23 cellular contexts compared by ENCODE assay signal in the genomic region with DNA sequence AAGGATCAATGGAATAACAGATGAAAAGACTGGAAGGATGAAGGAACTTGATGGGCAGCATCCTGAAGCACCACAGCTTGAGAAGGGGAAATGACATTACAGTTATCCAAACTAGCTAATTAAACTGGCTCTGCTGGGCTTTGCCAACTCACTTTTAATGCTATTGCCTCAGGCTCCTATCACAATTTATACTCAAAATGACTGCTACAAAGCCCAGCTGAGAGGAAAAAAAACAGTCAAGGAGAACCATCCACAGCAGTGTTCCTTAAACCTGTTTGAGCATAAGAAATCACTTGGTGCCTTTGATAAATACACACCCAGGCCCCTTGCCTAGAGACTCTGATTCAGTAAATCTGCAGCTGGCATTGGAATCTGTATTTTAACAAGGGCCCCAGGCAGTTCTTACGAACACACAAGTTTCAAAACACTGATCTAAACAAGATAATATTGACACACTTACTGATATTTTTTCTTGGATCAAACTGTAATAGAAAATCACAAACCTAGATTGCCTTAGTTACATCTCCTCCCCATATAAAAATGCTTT.
DNase-seq lines count a peak whose midpoint lies in the region; ATAC-seq, FAIRE-seq and TF ChIP-seq lines count a peak whose summit lies in the region.
"Had no signal": no experiment of that assay in that cellular context is flagged by ENCODE, and none has a peak within 500 bp of the region (broad histone marks: within the 10 kb centered on the region; RNA-seq: fewer than 3 reads in every experiment).

No MANE protein-coding gene starts in this region.

- H3K79me2 ChIP-seq in SK-N-SH (ENCODE audit: insufficient read depth) = peaks cover 36% of the 10 kb centered on the region; the same call in 1 of the 2 replicates

- CTCF ChIA-PET in A549 (lab: Yijun Ruan, JAX) (interaction anchor here (0.6 to 1.5 kb wide), 3 partner anchors 57 to 750 kb away, joined by 3 to 4 read pairs (median 3); no protein-coding TSS in a partner anchor), SK-N-SH (lab: Yijun Ruan, JAX) (interaction anchor here (0.9 to 1.1 kb wide), 3 partner anchors 14 to 16 kb away, joined by 3 read pairs; no protein-coding TSS in a partner anchor)

- ATAC-seq in A549 (no peak), HG02798 (IDR thresholded peaks at IDR 0.05; ENCODE audit: poor library complexity, unreplicated experiment) (no peak)
- no peak for ATAC-seq in naive thymus-derived CD8-positive, alpha-beta T cell
- ATAC-seq: CD8-positive, alpha-beta T cell; left colon; natural killer cell treated with Interleukin-12 subunit alpha and Interleukin-12 subunit beta and Interleukin-15 and Interleukin-18, amount 100 ng/mL, for 72 hours had no signal

- no peak for TF ChIP-seq CTCF in A549 (IDR thresholded peaks at IDR 0.05)
- no peak for TF ChIP-seq CTCF in GM12865 (IDR thresholded peaks at IDR 0.05; ENCODE audit: insufficient read depth, low read depth, low read length, missing control alignments)
- no peak for TF ChIP-seq CTCF in SK-N-SH (IDR thresholded peaks at IDR 0.05)
- TF ChIP-seq CTCF in coronary artery (IDR thresholded peaks at IDR 0.05) = no peak

- H3K27ac ChIP-seq in A549 (peak overlapping the region; percentile 17 to 54; a peak in 2 of 6 replicates), SK-N-SH (ENCODE audit: low read depth in 2 of 2, low read length in 1 of 2) (peak overlapping the region in 1 of 2 experiments; percentile 55; a peak in 2 of 4 replicates), coronary artery (peak overlapping the region; percentile 21 to 37)
- H3K27ac ChIP-seq: RWPE1 had no signal

- no peak overlapping the region for H3K4me3 Mint-ChIP-seq in naive thymus-derived CD8-positive, alpha-beta T cell
- H3K4me3 Mint-ChIP-seq: activated naive CD4-positive, alpha-beta T cell treated with anti-CD3 and anti-CD28 coated beads for 36 hours; CD8-positive, alpha-beta T cell; H9; natural killer cell treated with Interleukin-12 subunit alpha and Interleukin-12 subunit beta and Interleukin-15 and Interleukin-18, amount 100 ng/mL, for 72 hours had no signal

- no peak overlapping the region for H2AFZ ChIP-seq in SK-N-SH (ENCODE audit: low read depth)

- H3K4me3 ChIP-seq in A549 (no peak overlapping the region), GM12865 (ENCODE audit: low read depth, low read length) (peak overlapping the region; percentile 42), SK-N-SH (ENCODE audit: low read depth in 2 of 2, low read length in 1 of 2) (no peak overlapping the region), coronary artery (no peak overlapping the region)
- H3K4me3 ChIP-seq: esophagus muscularis mucosa, gastroesophageal sphincter, sigmoid colon had no signal

- no peaks in the 10 kb centered on the region for H3K27me3 ChIP-seq in SK-N-SH (ENCODE audit: insufficient read depth)
- H3K27me3 ChIP-seq: esophagus muscularis mucosa, gastroesophageal sphincter, sigmoid colon had no signal

- H3K27me3 Mint-ChIP-seq in naive thymus-derived CD8-positive, alpha-beta T cell = peaks cover 0 to 2% (median 0%) of the 10 kb centered on the region in 5 donors

- H3F3A ChIP-seq in SK-N-SH (replicated peaks; ENCODE audit: insufficient read depth) = peaks cover 17% of the 10 kb centered on the region

- H4K20me1 ChIP-seq in SK-N-SH (ENCODE audit: insufficient read depth) = peaks cover 26% of the 10 kb centered on the region; the same call in 1 of the 2 replicates

- H3K9me2 ChIP-seq in SK-N-SH = no peaks in the 10 kb centered on the region

- no peak overlapping the region for H3K27ac Mint-ChIP-seq in naive thymus-derived CD8-positive, alpha-beta T cell
- H3K27ac Mint-ChIP-seq: activated naive CD4-positive, alpha-beta T cell treated with anti-CD3 and anti-CD28 coated beads for 36 hours; CD8-positive, alpha-beta T cell; natural killer cell treated with Interleukin-12 subunit alpha and Interleukin-12 subunit beta and Interleukin-15 and Interleukin-18, amount 100 ng/mL, for 72 hours had no signal

- H3K4me2 ChIP-seq in A549 (peak overlapping the region; percentile 73), SK-N-SH (0 out of 2 replicates have a peak overlapping the region, but pooled peaks have one; percentile 20)

- DNase-seq in A549 (ENCODE audit: low read depth in 1 of 2, low spot score in 1 of 2) (no peak), GM12865 (ENCODE audit: low read depth) (no peak), SK-N-SH (no peak), coronary artery (ENCODE audit: low spot score) (no peak), hippocampal formation (lab: John Stamatoyannopoulos, UW) (no peak), NCI-H774 (lab: John Stamatoyannopoulos, UW) (no peak)
- no peak for DNase-seq in naive thymus-derived CD8-positive, alpha-beta T cell
- DNase-seq: activated CD8-positive, alpha-beta memory T cell treated with anti-CD3 and anti-CD28 coated beads, Interleukin-2, amount 50 U/mL, for 48 hours; activated naive CD4-positive, alpha-beta T cell treated with anti-CD3 and anti-CD28 coated beads for 36 hours; CD8-positive, alpha-beta T cell; DMS79; effector memory CD4-positive, alpha-beta T cell; H9; left colon; NCI-H1092; NCI-H2029 treated with DMSO at 0.1 percent for 48 hours; NCI-H446 treated with DMSO at 0.1 percent for 48 hours; sigmoid colon had no signal

- H3K9ac ChIP-seq in SK-N-SH = no peak overlapping the region

- WGBS in A549 (ENCODE audit: missing lambda C conversion rate) = 46% methylated on average over 1 of the region's 1 CpG
- 71% methylated on average over 1 of the region's 1 CpG for WGBS in SK-N-SH (ENCODE audit: low lambda C conversion rate)

- H3K9me3 ChIP-seq in A549 (no peaks in the 10 kb centered on the region), SK-N-SH (no peaks in the 10 kb centered on the region)
- H3K9me3 ChIP-seq: esophagus muscularis mucosa, gastroesophageal sphincter, sigmoid colon had no signal

- H3K4me1 ChIP-seq in A549 (peaks cover 52% of the 10 kb centered on the region), SK-N-SH (ENCODE audit: control insufficient read depth in 1 of 2, insufficient read depth in 2 of 2, low read depth in 1 of 2, low read length in 1 of 2) (peaks cover 0 to 25% of the 10 kb centered on the region in 2 experiments; a peak in 2 of 4 replicates)

- TF ChIP-seq EP300 in A549 (IDR thresholded peaks at IDR 0.05) (no peak), SK-N-SH (IDR thresholded peaks at IDR 0.05; ENCODE audit: borderline replicate concordance in 1 of 2, low read depth in 1 of 2, low read length in 1 of 2) (no peak)

- no peaks in the 10 kb centered on the region for H3K36me3 ChIP-seq in SK-N-SH (replicated peaks in 1 of 2; ENCODE audit: control insufficient read depth in 1 of 2, insufficient read depth in 2 of 2, low read length in 1 of 2)
- H3K36me3 ChIP-seq: esophagus muscularis mucosa, gastroesophageal sphincter, sigmoid colon had no signal

- no peak for TF ChIP-seq RAD21 in A549 (conservative IDR thresholded peaks at IDR 0.05 in 1 of 2, IDR thresholded peaks at IDR 0.05 in 1 of 2)
- TF ChIP-seq RAD21 in SK-N-SH (IDR thresholded peaks at IDR 0.05; ENCODE audit: low read length) = no peak

- peaks cover 2 to 11% (median 7%) of the 10 kb centered on the region in 4 donors for H3K4me1 Mint-ChIP-seq in naive thymus-derived CD8-positive, alpha-beta T cell

- no peak for FAIRE-seq in A549 (lab: Jason Lieb, UNC)

- no peak for TF ChIP-seq POLR2A in A549 (IDR thresholded peaks at IDR 0.05; ENCODE audit: low read length)

- POLR2A ChIA-PET in A549 (lab: Yijun Ruan, JAX) = no interaction called here
- POLR2A ChIA-PET in SK-N-SH (lab: Yijun Ruan, JAX) = no interaction called here
- POLR2A ChIA-PET in naive thymus-derived CD8-positive, alpha-beta T cell (lab: Charles Lee) = no interaction called here

- H3K9me3 Mint-ChIP-seq in naive thymus-derived CD8-positive, alpha-beta T cell = peaks cover 0 to 5% (median 0%) of the 10 kb centered on the region in 9 donors
- H3K9me3 Mint-ChIP-seq: CD8-positive, alpha-beta T cell; H9 had no signal

- peaks cover 0 to 2% (median 0%) of the 10 kb centered on the region in 3 donors for H3K36me3 Mint-ChIP-seq in naive thymus-derived CD8-positive, alpha-beta T cell
- H3K36me3 Mint-ChIP-seq: CD8-positive, alpha-beta T cell; natural killer cell treated with Interleukin-12 subunit alpha and Interleukin-12 subunit beta and Interleukin-15 and Interleukin-18, amount 100 ng/mL, for 72 hours had no signal

TF ChIP-seq in A549, 52 proteins besides CTCF, POLR2A, EP300 and RAD21:
- no peak for TF ChIP-seq EHF (CRISPR knock-in tag; IDR thresholded peaks at IDR 0.05)
- TF ChIP-seq POLR2AphosphoS2 (conservative IDR thresholded peaks at IDR 0.05; ENCODE audit: low read length) = no peak
- no peak for TF ChIP-seq NPAS2 (CRISPR knock-in tag; IDR thresholded peaks at IDR 0.05; ENCODE audit: borderline replicate concordance)
- TF ChIP-seq SMC3 (IDR thresholded peaks at IDR 0.05) = no peak
- no peak for TF ChIP-seq RNF2 (IDR thresholded peaks at IDR 0.05; ENCODE audit: borderline replicate concordance, low read depth)
- TF ChIP-seq HOXB13 (CRISPR knock-in tag; IDR thresholded peaks at IDR 0.05; ENCODE audit: low read depth) = no peak
- no peak for TF ChIP-seq NR3C1 (IDR thresholded peaks at IDR 0.05)

TF ChIP-seq in SK-N-SH, 30 proteins besides CTCF, POLR2A, EP300 and RAD21:
- TF ChIP-seq YY1 (IDR thresholded peaks at IDR 0.05; ENCODE audit: low read depth) (no peak), TEAD4 (IDR thresholded peaks at IDR 0.05; ENCODE audit: borderline replicate concordance, insufficient read depth) (no peak), FOSL2 (IDR thresholded peaks at IDR 0.05; ENCODE audit: borderline replicate concordance, low read depth) (no peak), FOXM1 (IDR thresholded peaks at IDR 0.05; ENCODE audit: low read depth) (no peak), RCOR1 (IDR thresholded peaks at IDR 0.05; ENCODE audit: low read length) (no peak), EZH2phosphoT487 (IDR thresholded peaks at IDR 0.05; ENCODE audit: borderline replicate concordance, low read depth) (no peak), NFIC (IDR thresholded peaks at IDR 0.05; ENCODE audit: borderline replicate concordance) (no peak)
- TF ChIP-seq, protein P1, sequence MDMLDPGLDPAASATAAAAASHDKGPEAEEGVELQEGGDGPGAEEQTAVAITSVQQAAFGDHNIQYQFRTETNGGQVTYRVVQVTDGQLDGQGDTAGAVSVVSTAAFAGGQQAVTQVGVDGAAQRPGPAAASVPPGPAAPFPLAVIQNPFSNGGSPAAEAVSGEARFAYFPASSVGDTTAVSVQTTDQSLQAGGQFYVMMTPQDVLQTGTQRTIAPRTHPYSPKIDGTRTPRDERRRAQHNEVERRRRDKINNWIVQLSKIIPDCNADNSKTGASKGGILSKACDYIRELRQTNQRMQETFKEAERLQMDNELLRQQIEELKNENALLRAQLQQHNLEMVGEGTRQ (IDR thresholded peaks at IDR 0.05; ENCODE audit: borderline replicate concordance, low read depth, low read length) = no peak
